ENCODE assay signal across 27 cellular contexts in genomic region chr3:42865256-42865655, GRCh38. TPM values are rescaled to one million over a fixed set of nuclear protein-coding genes. Genes with fewer than 3 reads are reported as not detected.
"Had no signal": no experiment of that assay in that cellular context is flagged by ENCODE, and none has a peak within 500 bp of the region (broad histone marks: within the 10 kb centered on the region; RNA-seq: fewer than 3 reads in every experiment).

No MANE protein-coding gene starts in this region.

- H3K4me1 ChIP-seq: gastrocnemius medialis, parathyroid adenoma, prostate gland, spleen, testis, upper lobe of left lung had no signal

- ATAC-seq: esophagus mucosa; gastrocnemius medialis; left lobe of liver; natural killer cell; right cardiac atrium; stimulated activated memory B cell treated with anti-CD40 and anti-IgM and Interleukin-4, amounts not matched to agents 10 μg/mL and 1 μg/mL and 100 μg/mL, for 72 hours; stimulated activated naive CD8-positive, alpha-beta T cell treated with anti-CD3 and anti-CD28 coated beads, Interleukin-15, Interleukin-2, amounts not matched to agents 100 U/mL and 50 U/mL, for 24 hours had no signal

- FAIRE-seq: kidney, urothelium cell line had no signal

- H3K27ac ChIP-seq: dorsolateral prefrontal cortex, epithelial cell of prostate, gastrocnemius medialis, parathyroid adenoma, prostate gland, skin epidermis, spleen, testis, tibial nerve, upper lobe of left lung had no signal

- H3K36me3 ChIP-seq: gastrocnemius medialis, prostate gland, spleen, upper lobe of left lung had no signal

- H2AFZ ChIP-seq: parathyroid adenoma had no signal

- H3K9ac ChIP-seq: parathyroid adenoma had no signal

- H3K79me2 ChIP-seq: parathyroid adenoma had no signal

- H3K4me3 ChIP-seq: dorsolateral prefrontal cortex, gastrocnemius medialis, lung, prostate gland, skin epidermis, spleen, tibial nerve, upper lobe of left lung had no signal

- H3K9me3 ChIP-seq: gastrocnemius medialis, prostate gland, spleen, testis, upper lobe of left lung had no signal

- DNase-seq: dorsolateral prefrontal cortex; effector CD4-positive, alpha-beta T cell; foreskin fibroblast; gastrocnemius medialis; head of caudate nucleus; kidney; natural killer cell; occipital lobe; right cardiac atrium; spleen; stimulated activated CD4-positive, alpha-beta T cell treated with anti-CD3 and anti-CD28 coated beads, Interleukin-4, amount 100 ng/mL, for 4 hours; stimulated activated naive CD8-positive, alpha-beta T cell treated with anti-CD3 and anti-CD28 coated beads, Interleukin-15, Interleukin-2, amounts not matched to agents 100 U/mL and 50 U/mL, for 24 hours; substantia nigra; testis; upper lobe of left lung had no signal

- H3K27me3 ChIP-seq: dorsolateral prefrontal cortex, gastrocnemius medialis, spleen, testis, tibial nerve, upper lobe of left lung had no signal

RNA-seq across cellular contexts. Expression of gene CYP8B1, which starts 10.4 kb away (rescaled TPM):
- total RNA-seq: esophagus mucosa, glomerular endothelial cell, natural killer cell, occipital lobe, prostate gland, spleen, testis, tibial nerve had no signal
- polyA plus RNA-seq: neural cell had no signal

RNA-seq across cellular contexts. Expression of gene ZNF662, which starts 40.7 kb away (rescaled TPM):
- polyA plus RNA-seq: neural cell had no signal

RNA-seq across cellular contexts. Expression of gene ACKR2, which starts 56.0 kb away (rescaled TPM):
- polyA plus RNA-seq: neural cell had no signal
